ENCODE assay signal across 17 cellular contexts in genomic region chr12:34604227-34604626, GRCh38.
A peak's percentile ranks its signal among the peaks of the same experiment; 100 is the strongest.
DNase-seq lines count a peak whose midpoint lies in the region; ATAC-seq and TF ChIP-seq lines count a peak whose summit lies in the region.
"Had no signal": no experiment of that assay in that cellular context is flagged by ENCODE, and none has a peak within 500 bp of the region (broad histone marks: within the 10 kb centered on the region; RNA-seq: fewer than 3 reads in every experiment).

No MANE protein-coding gene starts in this region.

- POLR2A ChIA-PET in Caco-2 (lab: Charles Lee), result no interaction called here

- intact Hi-C loops in upper lobe of right lung (cut with DNase I), result no loop called here
- intact Hi-C loops in Caco-2 (cut with micrococcal nuclease; ENCODE audit: unreplicated experiment), result no loop called here

- H3K4me1 Mint-ChIP-seq in Caco-2 (ENCODE audit: low read depth, unreplicated experiment), result no peaks in the 10 kb centered on the region
- H3K4me1 Mint-ChIP-seq: CD4-positive, CD25-positive, alpha-beta regulatory T cell had no signal

- H3K9me3 ChIP-seq in upper lobe of right lung (peaks cover 11% of the 10 kb centered on the region), Caco-2 (peaks cover 65% of the 10 kb centered on the region)
- H3K9me3 ChIP-seq: BE2C had no signal

- DNase-seq in NCI-H748 (lab: John Stamatoyannopoulos, UW; ENCODE audit: unreplicated experiment) (peak; percentile 25), NCI-H748 treated with DMSO at 0.1 percent for 48 hours (lab: John Stamatoyannopoulos, UW) (no peak), LNCaP clone FGC (ENCODE audit: low read depth) (no peak), left lobe of liver (ENCODE audit: low spot score) (peak; percentile 31), upper lobe of right lung (peak; percentile 55), Caco-2 (no peak), foreskin melanocyte (no peak)
- DNase-seq: BE2C; CD4-positive, CD25-positive, alpha-beta regulatory T cell; COR-L47; NCI-H1105 treated with DMSO at 0.1 percent for 48 hours; NCI-H1694; NCI-H2081 treated with DMSO at 0.1 percent for 48 hours; NCI-H446 treated with DMSO at 0.1 percent for 48 hours; NCI-H774 had no signal

- ATAC-seq in left lobe of liver (no peak), upper lobe of right lung (no peak), GM18505 (IDR thresholded peaks at IDR 0.05; ENCODE audit: unreplicated experiment) (no peak)
- ATAC-seq: K562 had no signal

- no peak for TF ChIP-seq POLR2A in GM18505 (IDR thresholded peaks at IDR 0.05; ENCODE audit: borderline replicate concordance, extremely low read depth, insufficient read depth, insufficient read length)

- H3K36me3 ChIP-seq in upper lobe of right lung, result no peaks in the 10 kb centered on the region
- H3K36me3 ChIP-seq in Caco-2 (ENCODE audit: control insufficient read depth, insufficient read depth, low read length), result no peaks in the 10 kb centered on the region
- H3K36me3 ChIP-seq: BE2C had no signal

- H3K27ac Mint-ChIP-seq in Caco-2 (ENCODE audit: unreplicated experiment), result no peak overlapping the region
- H3K27ac Mint-ChIP-seq: CD4-positive, CD25-positive, alpha-beta regulatory T cell had no signal

- H3K9me3 Mint-ChIP-seq in Caco-2 (ENCODE audit: unreplicated experiment), result peaks cover 64% of the 10 kb centered on the region

- H3K4me1 ChIP-seq in upper lobe of right lung (no peaks in the 10 kb centered on the region), Caco-2 (no peaks in the 10 kb centered on the region)
- H3K4me1 ChIP-seq: BE2C had no signal

- H3K36me3 Mint-ChIP-seq in Caco-2 (ENCODE audit: insufficient read depth, unreplicated experiment), result peaks cover 5% of the 10 kb centered on the region
- H3K36me3 Mint-ChIP-seq: CD4-positive, CD25-positive, alpha-beta regulatory T cell had no signal

- BruUV-seq in Caco-2 (replicated peaks; lab: Mats Ljungman, UMichigan), result no TSS peak

- no peak overlapping the region for H3K4me3 Mint-ChIP-seq in Caco-2 (ENCODE audit: unreplicated experiment)
- H3K4me3 Mint-ChIP-seq: CD4-positive, CD25-positive, alpha-beta regulatory T cell had no signal

- no peak overlapping the region for H3K4me3 ChIP-seq in LNCaP clone FGC (ENCODE audit: low read depth, low read length)
- no peak overlapping the region for H3K4me3 ChIP-seq in upper lobe of right lung
- H3K4me3 ChIP-seq in Caco-2 (ENCODE audit: low read depth, low read length), result no peak overlapping the region
- H3K4me3 ChIP-seq: K562 had no signal

- CTCF ChIA-PET in Caco-2 (lab: Charles Lee), result no interaction called here

- no peaks in the 10 kb centered on the region for H3K27me3 Mint-ChIP-seq in Caco-2 (ENCODE audit: insufficient read depth, unreplicated experiment)
- H3K27me3 Mint-ChIP-seq: CD4-positive, CD25-positive, alpha-beta regulatory T cell had no signal

- 0 out of 2 replicates have a peak, but pooled peaks have one; percentile 14 for TF ChIP-seq CTCF in LNCaP clone FGC (IDR thresholded peaks at IDR 0.05; ENCODE audit: control insufficient read depth, extremely low read depth, insufficient read depth)
- TF ChIP-seq CTCF in upper lobe of right lung (IDR thresholded peaks at IDR 0.05), result no peak
- no peak for TF ChIP-seq CTCF in Caco-2 (IDR thresholded peaks at IDR 0.05; ENCODE audit: insufficient read depth in 1 of 2, low read depth in 1 of 2, low read length in 1 of 2, severe bottlenecking in 1 of 2, unreplicated experiment in 1 of 2)

- H3K27me3 ChIP-seq in upper lobe of right lung (no peaks in the 10 kb centered on the region), Caco-2 (replicated peaks; ENCODE audit: control insufficient read depth, insufficient read depth, low read length) (no peaks in the 10 kb centered on the region; the same call in 1 of the 2 replicates)
- H3K27me3 ChIP-seq: BE2C had no signal

- no peak overlapping the region for H3K27ac ChIP-seq in upper lobe of right lung

Comparison
In these comparisons a context has a peak if more than half of its experiments do, and no peak if none do; other contexts are left out.
1. DNase-seq: peak in NCI-H748 (single experiment), left lobe of liver (single experiment) and upper lobe of right lung (single experiment); none in NCI-H748 treated with DMSO at 0.1 percent for 48 hours (single experiment), LNCaP clone FGC (single experiment), Caco-2 (0 of 2) and foreskin melanocyte (single experiment).